1 cellular context compared by ENCODE assay signal in the genomic region with DNA sequence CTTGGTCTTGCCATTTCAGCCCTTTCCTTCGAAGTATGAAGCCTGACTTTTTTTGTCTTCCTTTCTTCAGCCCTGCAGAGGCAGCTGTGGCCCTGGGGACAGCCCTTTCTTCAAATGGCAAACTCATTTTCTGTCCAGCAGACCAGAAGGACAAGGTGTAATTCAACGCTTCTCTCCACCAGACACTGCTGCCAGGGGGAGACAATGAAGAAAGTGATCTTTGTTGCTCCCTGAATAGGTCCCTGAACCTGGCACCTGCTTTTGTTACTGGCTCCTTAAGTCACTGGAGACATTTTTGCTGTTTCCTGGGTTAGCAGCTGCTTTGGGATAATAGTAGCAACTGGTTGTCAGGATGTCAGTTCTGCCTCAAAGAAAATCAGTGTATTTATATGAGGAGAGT.
TF ChIP-seq lines count a peak whose summit lies in the region.

No MANE protein-coding gene starts in this region.

TF ChIP-seq in GM23338, 12 proteins besides CTCF, POLR2A, EP300 and RAD21 (continued from another document):
- TF ChIP-seq, protein P1, sequence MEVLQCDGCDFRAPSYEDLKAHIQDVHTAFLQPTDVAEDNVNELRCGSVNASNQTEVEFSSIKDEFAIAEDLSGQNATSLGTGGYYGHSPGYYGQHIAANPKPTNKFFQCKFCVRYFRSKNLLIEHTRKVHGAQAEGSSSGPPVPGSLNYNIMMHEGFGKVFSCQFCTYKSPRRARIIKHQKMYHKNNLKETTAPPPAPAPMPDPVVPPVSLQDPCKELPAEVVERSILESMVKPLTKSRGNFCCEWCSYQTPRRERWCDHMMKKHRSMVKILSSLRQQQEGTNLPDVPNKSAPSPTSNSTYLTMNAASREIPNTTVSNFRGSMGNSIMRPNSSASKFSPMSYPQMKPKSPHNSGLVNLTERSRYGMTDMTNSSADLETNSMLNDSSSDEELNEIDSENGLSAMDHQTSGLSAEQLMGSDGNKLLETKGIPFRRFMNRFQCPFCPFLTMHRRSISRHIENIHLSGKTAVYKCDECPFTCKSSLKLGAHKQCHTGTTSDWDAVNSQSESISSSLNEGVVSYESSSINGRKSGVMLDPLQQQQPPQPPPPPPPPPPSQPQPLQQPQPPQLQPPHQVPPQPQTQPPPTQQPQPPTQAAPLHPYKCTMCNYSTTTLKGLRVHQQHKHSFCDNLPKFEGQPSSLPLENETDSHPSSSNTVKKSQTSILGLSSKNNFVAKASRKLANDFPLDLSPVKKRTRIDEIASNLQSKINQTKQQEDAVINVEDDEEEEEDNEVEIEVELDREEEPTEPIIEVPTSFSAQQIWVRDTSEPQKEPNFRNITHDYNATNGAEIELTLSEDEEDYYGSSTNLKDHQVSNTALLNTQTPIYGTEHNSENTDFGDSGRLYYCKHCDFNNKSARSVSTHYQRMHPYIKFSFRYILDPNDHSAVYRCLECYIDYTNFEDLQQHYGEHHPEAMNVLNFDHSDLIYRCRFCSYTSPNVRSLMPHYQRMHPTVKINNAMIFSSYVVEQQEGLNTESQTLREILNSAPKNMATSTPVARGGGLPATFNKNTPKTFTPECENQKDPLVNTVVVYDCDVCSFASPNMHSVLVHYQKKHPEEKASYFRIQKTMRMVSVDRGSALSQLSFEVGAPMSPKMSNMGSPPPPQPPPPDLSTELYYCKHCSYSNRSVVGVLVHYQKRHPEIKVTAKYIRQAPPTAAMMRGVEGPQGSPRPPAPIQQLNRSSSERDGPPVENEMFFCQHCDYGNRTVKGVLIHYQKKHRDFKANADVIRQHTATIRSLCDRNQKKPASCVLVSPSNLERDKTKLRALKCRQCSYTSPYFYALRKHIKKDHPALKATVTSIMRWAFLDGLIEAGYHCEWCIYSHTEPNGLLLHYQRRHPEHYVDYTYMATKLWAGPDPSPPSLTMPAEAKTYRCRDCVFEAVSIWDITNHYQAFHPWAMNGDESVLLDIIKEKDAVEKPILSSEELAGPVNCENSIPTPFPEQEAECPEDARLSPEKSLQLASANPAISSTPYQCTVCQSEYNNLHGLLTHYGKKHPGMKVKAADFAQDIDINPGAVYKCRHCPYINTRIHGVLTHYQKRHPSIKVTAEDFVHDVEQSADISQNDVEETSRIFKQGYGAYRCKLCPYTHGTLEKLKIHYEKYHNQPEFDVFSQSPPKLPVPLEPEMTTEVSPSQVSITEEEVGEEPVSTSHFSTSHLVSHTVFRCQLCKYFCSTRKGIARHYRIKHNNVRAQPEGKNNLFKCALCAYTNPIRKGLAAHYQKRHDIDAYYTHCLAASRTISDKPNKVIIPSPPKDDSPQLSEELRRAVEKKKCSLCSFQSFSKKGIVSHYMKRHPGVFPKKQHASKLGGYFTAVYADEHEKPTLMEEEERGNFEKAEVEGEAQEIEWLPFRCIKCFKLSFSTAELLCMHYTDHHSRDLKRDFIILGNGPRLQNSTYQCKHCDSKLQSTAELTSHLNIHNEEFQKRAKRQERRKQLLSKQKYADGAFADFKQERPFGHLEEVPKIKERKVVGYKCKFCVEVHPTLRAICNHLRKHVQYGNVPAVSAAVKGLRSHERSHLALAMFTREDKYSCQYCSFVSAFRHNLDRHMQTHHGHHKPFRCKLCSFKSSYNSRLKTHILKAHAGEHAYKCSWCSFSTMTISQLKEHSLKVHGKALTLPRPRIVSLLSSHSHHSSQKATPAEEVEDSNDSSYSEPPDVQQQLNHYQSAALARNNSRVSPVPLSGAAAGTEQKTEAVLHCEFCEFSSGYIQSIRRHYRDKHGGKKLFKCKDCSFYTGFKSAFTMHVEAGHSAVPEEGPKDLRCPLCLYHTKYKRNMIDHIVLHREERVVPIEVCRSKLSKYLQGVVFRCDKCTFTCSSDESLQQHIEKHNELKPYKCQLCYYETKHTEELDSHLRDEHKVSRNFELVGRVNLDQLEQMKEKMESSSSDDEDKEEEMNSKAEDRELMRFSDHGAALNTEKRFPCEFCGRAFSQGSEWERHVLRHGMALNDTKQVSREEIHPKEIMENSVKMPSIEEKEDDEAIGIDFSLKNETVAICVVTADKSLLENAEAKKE (CRISPR knock-in tag; IDR thresholded peaks at IDR 0.05), result no peak
- TF ChIP-seq STAT1 (IDR thresholded peaks at IDR 0.05; ENCODE audit: unreplicated experiment) (no peak), JUNB (IDR thresholded peaks at IDR 0.05; ENCODE audit: unreplicated experiment) (no peak), EZH2 (IDR thresholded peaks at IDR 0.05; ENCODE audit: low read depth, unreplicated experiment) (no peak), ZNF331 (CRISPR knock-in tag; IDR thresholded peaks at IDR 0.05; ENCODE audit: low read depth) (no peak), CREB1 (CRISPR knock-in tag; IDR thresholded peaks at IDR 0.05; ENCODE audit: low read depth) (no peak), EZH2phosphoT487 (IDR thresholded peaks at IDR 0.05; ENCODE audit: unreplicated experiment) (no peak), POLR2AphosphoS5 (IDR thresholded peaks at IDR 0.05; ENCODE audit: low read depth) (no peak), ZNF114 (CRISPR knock-in tag; IDR thresholded peaks at IDR 0.05) (no peak)
- TF ChIP-seq, protein P2, sequence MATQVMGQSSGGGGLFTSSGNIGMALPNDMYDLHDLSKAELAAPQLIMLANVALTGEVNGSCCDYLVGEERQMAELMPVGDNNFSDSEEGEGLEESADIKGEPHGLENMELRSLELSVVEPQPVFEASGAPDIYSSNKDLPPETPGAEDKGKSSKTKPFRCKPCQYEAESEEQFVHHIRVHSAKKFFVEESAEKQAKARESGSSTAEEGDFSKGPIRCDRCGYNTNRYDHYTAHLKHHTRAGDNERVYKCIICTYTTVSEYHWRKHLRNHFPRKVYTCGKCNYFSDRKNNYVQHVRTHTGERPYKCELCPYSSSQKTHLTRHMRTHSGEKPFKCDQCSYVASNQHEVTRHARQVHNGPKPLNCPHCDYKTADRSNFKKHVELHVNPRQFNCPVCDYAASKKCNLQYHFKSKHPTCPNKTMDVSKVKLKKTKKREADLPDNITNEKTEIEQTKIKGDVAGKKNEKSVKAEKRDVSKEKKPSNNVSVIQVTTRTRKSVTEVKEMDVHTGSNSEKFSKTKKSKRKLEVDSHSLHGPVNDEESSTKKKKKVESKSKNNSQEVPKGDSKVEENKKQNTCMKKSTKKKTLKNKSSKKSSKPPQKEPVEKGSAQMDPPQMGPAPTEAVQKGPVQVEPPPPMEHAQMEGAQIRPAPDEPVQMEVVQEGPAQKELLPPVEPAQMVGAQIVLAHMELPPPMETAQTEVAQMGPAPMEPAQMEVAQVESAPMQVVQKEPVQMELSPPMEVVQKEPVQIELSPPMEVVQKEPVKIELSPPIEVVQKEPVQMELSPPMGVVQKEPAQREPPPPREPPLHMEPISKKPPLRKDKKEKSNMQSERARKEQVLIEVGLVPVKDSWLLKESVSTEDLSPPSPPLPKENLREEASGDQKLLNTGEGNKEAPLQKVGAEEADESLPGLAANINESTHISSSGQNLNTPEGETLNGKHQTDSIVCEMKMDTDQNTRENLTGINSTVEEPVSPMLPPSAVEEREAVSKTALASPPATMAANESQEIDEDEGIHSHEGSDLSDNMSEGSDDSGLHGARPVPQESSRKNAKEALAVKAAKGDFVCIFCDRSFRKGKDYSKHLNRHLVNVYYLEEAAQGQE (IDR thresholded peaks at IDR 0.05; ENCODE audit: unreplicated experiment), result no peak
- TF ChIP-seq, protein P3, sequence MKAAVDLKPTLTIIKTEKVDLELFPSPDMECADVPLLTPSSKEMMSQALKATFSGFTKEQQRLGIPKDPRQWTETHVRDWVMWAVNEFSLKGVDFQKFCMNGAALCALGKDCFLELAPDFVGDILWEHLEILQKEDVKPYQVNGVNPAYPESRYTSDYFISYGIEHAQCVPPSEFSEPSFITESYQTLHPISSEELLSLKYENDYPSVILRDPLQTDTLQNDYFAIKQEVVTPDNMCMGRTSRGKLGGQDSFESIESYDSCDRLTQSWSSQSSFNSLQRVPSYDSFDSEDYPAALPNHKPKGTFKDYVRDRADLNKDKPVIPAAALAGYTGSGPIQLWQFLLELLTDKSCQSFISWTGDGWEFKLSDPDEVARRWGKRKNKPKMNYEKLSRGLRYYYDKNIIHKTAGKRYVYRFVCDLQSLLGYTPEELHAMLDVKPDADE (IDR thresholded peaks at IDR 0.05), result no peak
